ENCODE assay signal across 27 cellular contexts in the genomic region with DNA sequence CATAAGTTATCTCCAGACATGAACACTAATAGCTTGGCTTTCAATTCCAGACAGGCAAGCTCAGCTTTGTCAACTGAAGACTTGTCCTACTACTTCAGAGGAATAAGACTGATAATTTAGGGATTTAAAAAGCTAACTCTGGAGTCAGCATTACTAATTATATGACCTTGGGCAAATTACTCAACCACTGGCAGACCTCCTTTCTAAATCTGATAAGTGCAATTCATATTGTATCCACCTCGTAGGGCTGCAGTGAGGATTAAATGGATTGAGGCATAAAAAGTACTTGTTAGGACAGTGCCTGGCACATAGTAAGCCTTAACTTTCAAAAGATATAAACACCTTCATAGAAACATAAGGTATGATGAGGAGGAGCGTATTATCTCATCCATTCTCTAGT.
"Had no signal": no experiment of that assay in that cellular context is flagged by ENCODE, and none has a peak within 500 bp of the region (broad histone marks: within the 10 kb centered on the region; RNA-seq: fewer than 3 reads in every experiment).

No MANE protein-coding gene starts in this region.

- H3K4me1 ChIP-seq: psoas muscle had no signal

- H3K9me3 ChIP-seq: neutrophil, pancreas, thyroid gland had no signal

- H3K27me3 Mint-ChIP-seq: activated CD4-positive, alpha-beta T cell treated with anti-CD3 and anti-CD28 coated beads for 36 hours; activated naive CD8-positive, alpha-beta T cell treated with anti-CD3 and anti-CD28 coated beads for 36 hours; brain; effector memory CD8-positive, alpha-beta T cell had no signal

- H3K27ac ChIP-seq: neutrophil, pancreas, psoas muscle had no signal

- ATAC-seq: activated CD4-positive, alpha-beta T cell treated with anti-CD3 and anti-CD28 coated beads for 36 hours; activated T-cell treated with anti-CD3 and anti-CD28 coated beads, Interleukin-2, amount 50 U/mL, for 4 hours; effector memory CD8-positive, alpha-beta T cell; left ventricle myocardium superior; natural killer cell; pancreas; psoas muscle; stimulated activated naive CD8-positive, alpha-beta T cell treated with anti-CD3 and anti-CD28 coated beads, Interleukin-15, Interleukin-2, amounts not matched to agents 100 U/mL and 50 U/mL, for 24 hours; WTC11 had no signal

- H3K27ac Mint-ChIP-seq: activated CD4-positive, alpha-beta T cell treated with anti-CD3 and anti-CD28 coated beads for 36 hours; activated naive CD8-positive, alpha-beta T cell treated with anti-CD3 and anti-CD28 coated beads for 36 hours; activated T-helper 2 cell treated with anti-CD3 and anti-CD28 coated beads, Interferon-gamma antibody, Interleukin-2, Interleukin-4, amounts not matched to agents 10 μg/mL and 5 μg/mL and 100 μg/mL, durations not matched to agents 14 hours and 24 hours and 36 hours; brain; immature natural killer cell; mesothelial cell of epicardium; natural killer cell; WTC11 had no signal

- H3K4me1 Mint-ChIP-seq: activated CD4-positive, alpha-beta T cell treated with anti-CD3 and anti-CD28 coated beads for 36 hours; immature natural killer cell; natural killer cell had no signal

- H3K36me3 ChIP-seq: neutrophil, pancreas, thyroid gland had no signal

- H3K36me3 Mint-ChIP-seq: natural killer cell, WTC11 had no signal

- H3K9me3 Mint-ChIP-seq: activated naive CD8-positive, alpha-beta T cell treated with anti-CD3 and anti-CD28 coated beads for 36 hours; activated T-cell treated with anti-CD3 and anti-CD28 coated beads, Interleukin-2, amount 50 U/mL, for 4 hours; activated T-helper 2 cell treated with anti-CD3 and anti-CD28 coated beads, Interferon-gamma antibody, Interleukin-2, Interleukin-4, amounts not matched to agents 10 μg/mL and 5 μg/mL and 100 μg/mL, durations not matched to agents 14 hours and 24 hours and 36 hours; effector memory CD8-positive, alpha-beta T cell; immature natural killer cell; natural killer cell; WTC11 had no signal

- H3K4me3 Mint-ChIP-seq: activated CD4-positive, alpha-beta T cell treated with anti-CD3 and anti-CD28 coated beads for 36 hours; activated naive CD8-positive, alpha-beta T cell treated with anti-CD3 and anti-CD28 coated beads for 36 hours; activated T-cell treated with anti-CD3 and anti-CD28 coated beads, Interleukin-2, amount 50 U/mL, for 4 hours; brain; effector memory CD8-positive, alpha-beta T cell; immature natural killer cell; mesothelial cell of epicardium; natural killer cell; WTC11 had no signal

- H3K4me3 ChIP-seq: dorsolateral prefrontal cortex, pancreas, psoas muscle, thyroid gland had no signal

- H3K27me3 ChIP-seq: dorsolateral prefrontal cortex, neutrophil, pancreas, thyroid gland had no signal

- DNase-seq: activated CD4-positive, alpha-beta T cell treated with anti-CD3 and anti-CD28 coated beads for 36 hours; activated CD4-positive, alpha-beta T cell treated with anti-CD3 and anti-CD28 coated beads, Interleukin-2, amount 50 U/mL, for 48 hours; activated CD8-positive, alpha-beta memory T cell treated with anti-CD3 and anti-CD28 coated beads, Interleukin-2, amount 50 U/mL, for 48 hours; activated naive CD4-positive, alpha-beta T cell; activated naive CD8-positive, alpha-beta T cell treated with anti-CD3 and anti-CD28 coated beads for 36 hours; activated T-cell treated with anti-CD3 and anti-CD28 coated beads, Interleukin-2, amount 50 U/mL, for 4 hours; central memory CD4-positive, alpha-beta T cell; dorsolateral prefrontal cortex; effector memory CD8-positive, alpha-beta T cell; immature natural killer cell; kidney glomerular epithelial cell; left ventricle myocardium superior; mammary epithelial cell; natural killer cell; pancreas; psoas muscle; right cardiac atrium; stimulated activated CD4-positive, alpha-beta T cell treated with anti-CD3 and anti-CD28 coated beads, Interleukin-12 subunit alpha, Interleukin-12 subunit beta, amount 100 ng/mL, for 4 hours; stimulated activated CD4-positive, alpha-beta T cell treated with anti-CD3 and anti-CD28 coated beads, Interleukin-4, amount 100 ng/mL, for 4 hours; stimulated activated naive CD8-positive, alpha-beta T cell treated with anti-CD3 and anti-CD28 coated beads, Interleukin-15, Interleukin-2, amounts not matched to agents 100 U/mL and 50 U/mL, for 24 hours; T1000; thyroid gland had no signal
